In the genomic region with DNA sequence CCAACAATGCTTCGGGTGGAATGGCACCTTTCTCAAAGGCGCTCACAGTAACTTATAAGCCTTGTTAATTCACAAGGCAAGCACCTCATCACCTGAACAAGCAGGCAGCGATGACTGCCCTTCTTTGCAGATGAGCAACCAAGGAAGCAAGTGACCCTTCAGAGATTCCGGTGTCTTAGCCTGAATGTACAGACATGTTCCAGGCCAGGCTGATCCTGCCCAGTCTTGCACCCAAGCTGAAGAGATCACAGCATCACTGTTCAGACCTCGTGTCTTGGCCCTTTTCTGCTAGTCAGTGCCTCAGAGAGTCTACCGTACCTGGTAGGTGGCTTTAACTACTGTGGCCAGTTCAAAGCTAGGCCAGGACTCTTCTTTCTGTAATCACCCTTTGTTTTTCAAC, we compare ENCODE assay signal across 24 cellular contexts.
"Had no signal": no experiment of that assay in that cellular context is flagged by ENCODE, and none has a peak within 500 bp of the region (broad histone marks: within the 10 kb centered on the region; RNA-seq: fewer than 3 reads in every experiment).

No MANE protein-coding gene starts in this region.

- H3K79me2 ChIP-seq: hepatocyte had no signal

- H3K36me3 ChIP-seq: left ventricle myocardium inferior, ovary, right atrium auricular region, right lobe of liver, tibial nerve, upper lobe of left lung, vagina had no signal

- H3K4me1 Mint-ChIP-seq: memory B cell; stimulated activated memory B cell treated with anti-CD40 and anti-IgM and Interleukin-4, amounts not matched to agents 10 μg/mL and 1 μg/mL and 100 μg/mL, for 72 hours; stimulated activated naive CD8-positive, alpha-beta T cell treated with anti-CD3 and anti-CD28 coated beads, Interleukin-15, amount 100 ng/mL, for 72 hours had no signal

- H3K27ac Mint-ChIP-seq: memory B cell; naive thymus-derived CD8-positive, alpha-beta T cell; nephron; progenitor cell of endocrine pancreas; stimulated activated memory B cell treated with anti-CD40 and anti-IgM and Interleukin-4, amounts not matched to agents 10 μg/mL and 1 μg/mL and 100 μg/mL, for 72 hours; stimulated activated naive CD8-positive, alpha-beta T cell treated with anti-CD3 and anti-CD28 coated beads, Interleukin-15, amount 100 ng/mL, for 72 hours had no signal

- H3K9me3 ChIP-seq: left ventricle myocardium inferior, ovary, right atrium auricular region, right lobe of liver, tibial nerve, upper lobe of left lung, vagina had no signal

- H3K4me3 Mint-ChIP-seq: memory B cell; naive thymus-derived CD8-positive, alpha-beta T cell; nephron; neural crest cell; stimulated activated memory B cell treated with anti-CD40 and anti-IgM and Interleukin-4, amounts not matched to agents 10 μg/mL and 1 μg/mL and 100 μg/mL, for 72 hours; stimulated activated naive CD8-positive, alpha-beta T cell treated with anti-CD3 and anti-CD28 coated beads, Interleukin-15, amount 100 ng/mL, for 72 hours had no signal

- H2AFZ ChIP-seq: hepatocyte had no signal

- H3K36me3 Mint-ChIP-seq: memory B cell; naive thymus-derived CD8-positive, alpha-beta T cell; stimulated activated memory B cell treated with anti-CD40 and anti-IgM and Interleukin-4, amounts not matched to agents 10 μg/mL and 1 μg/mL and 100 μg/mL, for 72 hours had no signal

- H3K27ac ChIP-seq: hepatocyte, left ventricle myocardium inferior, ovary, right atrium auricular region, right lobe of liver, tibial nerve, upper lobe of left lung, vagina had no signal

- DNase-seq: islet precursor cell; left ventricle myocardium inferior; naive thymus-derived CD8-positive, alpha-beta T cell; ovary; right lobe of liver; stimulated activated CD4-positive, alpha-beta T cell treated with anti-CD3 and anti-CD28 coated beads, Interleukin-1b, Interleukin-23, amount 100 ng/mL, for 48 hours; stimulated activated CD4-positive, alpha-beta T cell treated with anti-CD3 and anti-CD28 coated beads, Interleukin-2, amount 100 ng/mL, for 48 hours; stimulated activated CD4-positive, alpha-beta T cell treated with anti-CD3 and anti-CD28 coated beads, Interleukin-4, amount 100 ng/mL, for 4 hours; stimulated activated CD8-positive, alpha-beta memory T cell treated with anti-CD3 and anti-CD28 coated beads, Interleukin-4, amount 100 ng/mL, for 48 hours; stimulated activated naive CD4-positive, alpha-beta T cell treated with Interleukin-2 at 50 U/mL for 16 hours; stimulated activated naive CD8-positive, alpha-beta T cell treated with anti-CD3 and anti-CD28 coated beads, Interleukin-15, amount 100 ng/mL, for 72 hours; substantia nigra; upper lobe of left lung had no signal

- H3K27me3 Mint-ChIP-seq: naive thymus-derived CD8-positive, alpha-beta T cell had no signal

- H3K4me3 ChIP-seq: hepatocyte, left ventricle myocardium inferior, lung, ovary, right atrium auricular region, right lobe of liver, smooth muscle cell, tibial nerve, upper lobe of left lung, vagina had no signal

- H3K4me1 ChIP-seq: right atrium auricular region, right lobe of liver, upper lobe of left lung had no signal

- H3K27me3 ChIP-seq: hepatocyte, ovary, right atrium auricular region, right lobe of liver, tibial nerve, upper lobe of left lung, vagina had no signal

- H3K4me2 ChIP-seq: hepatocyte, smooth muscle cell had no signal

- H3K9me3 Mint-ChIP-seq: memory B cell; naive thymus-derived CD8-positive, alpha-beta T cell; nephron; neural crest cell; stimulated activated memory B cell treated with anti-CD40 and anti-IgM and Interleukin-4, amounts not matched to agents 10 μg/mL and 1 μg/mL and 100 μg/mL, for 72 hours; stimulated activated naive CD8-positive, alpha-beta T cell treated with anti-CD3 and anti-CD28 coated beads, Interleukin-15, amount 100 ng/mL, for 72 hours had no signal
